ENCODE assay signal across 24 cellular contexts in genomic region chr12:20572451-20572850, GRCh38.
"Had no signal": no experiment of that assay in that cellular context is flagged by ENCODE, and none has a peak within 500 bp of the region (broad histone marks: within the 10 kb centered on the region; RNA-seq: fewer than 3 reads in every experiment).

No MANE protein-coding gene starts in this region.

- ATAC-seq: K562, T-cell had no signal

- H3K27ac Mint-ChIP-seq: IgD-negative memory B cell, T-cell had no signal

- DNase-seq: Kasumi-1, MM.1S, NCI-H1105, NCI-H1417, NCI-H1436 treated with DMSO at 0.1 percent for 48 hours, NCI-H1694, NCI-H187 treated with DMSO at 0.1 percent for 48 hours, NCI-H2081, NCI-H2171, NCI-H226, NCI-H446, NCI-H510A, NCI-H524 treated with DMSO at 0.1 percent for 48 hours, NCI-H69, NCI-H774, Right ventricle myocardium superior, RPMI8226, SIG-M5, SW 1271, T-cell had no signal

- H3K27me3 Mint-ChIP-seq: IgD-negative memory B cell, T-cell had no signal

- H3K9me3 Mint-ChIP-seq: T-cell had no signal

- H3K27ac ChIP-seq: HL-60, KMS-11 had no signal

- H3K4me3 Mint-ChIP-seq: IgD-negative memory B cell, T-cell had no signal

- H3K4me3 ChIP-seq: K562 had no signal

- H3K36me3 Mint-ChIP-seq: IgD-negative memory B cell, T-cell had no signal

- H3K4me1 Mint-ChIP-seq: IgD-negative memory B cell, T-cell had no signal
